In genomic region chr17:61412860-61413653, GRCh38 we compare ENCODE assay signal across 7 cellular contexts. TPM values are rescaled to one million over a fixed set of nuclear protein-coding genes. Genes with fewer than 3 reads are reported as not detected.
A peak's percentile ranks its signal among the peaks of the same experiment; 100 is the strongest.
DNase-seq lines count a peak whose midpoint lies in the region; ATAC-seq and TF ChIP-seq lines count a peak whose summit lies in the region.

No MANE protein-coding gene starts in this region.

- H3K36me3 ChIP-seq in GM23338 (ENCODE audit: insufficient read depth) (no peaks in the 10 kb centered on the region), SJSA1 (peaks cover 6% of the 10 kb centered on the region)

- H3K9me3 ChIP-seq in SJSA1 (replicated peaks) = peaks cover 2% of the 10 kb centered on the region; the same call in 1 of the 2 replicates

- H3K27me3 ChIP-seq in GM23338 (ENCODE audit: insufficient read depth) (peaks cover 94% of the 10 kb centered on the region), SJSA1 (replicated peaks) (no peaks in the 10 kb centered on the region)

- peak overlapping the region; percentile 93 for H3K4me2 ChIP-seq in GM23338

- H3K4me3 ChIP-seq in GM23338 (peak overlapping the region; percentile 77), SJSA1 (peak overlapping the region; percentile 55), foreskin fibroblast (ENCODE audit: low read depth in 1 of 2, low read length in 2 of 2) (peak overlapping the region; percentile 73 to 77), retinal pigment epithelial cell (ENCODE audit: low read length) (peak overlapping the region; percentile 52)

- ATAC-seq in GM23338 (peak; percentile 11), HG03469 (IDR thresholded peaks at IDR 0.05; ENCODE audit: unreplicated experiment) (no peak)

- DNase-seq in GM23338 (ENCODE audit: low spot score) = peak; percentile 64
- no peak for DNase-seq in SJSA1 (ENCODE audit: low read depth in 1 of 2, low spot score in 2 of 2)
- DNase-seq in foreskin fibroblast = peak in 1 of 2 donors; percentile 48
- no peak for DNase-seq in retinal pigment epithelial cell (ENCODE audit: low read depth)
- no peak for DNase-seq in SHP77 (lab: John Stamatoyannopoulos, UW)
- no peak for DNase-seq in SW 1271 (lab: John Stamatoyannopoulos, UW)

- H3K27ac Mint-ChIP-seq in GM23338 = no peak overlapping the region

- H3K4me3 Mint-ChIP-seq in GM23338 = peak overlapping the region; percentile 72

- H3K79me2 ChIP-seq in GM23338 (replicated peaks; ENCODE audit: insufficient read depth) = no peaks in the 10 kb centered on the region

- no peak overlapping the region for H3K27ac ChIP-seq in GM23338 (ENCODE audit: low read depth)
- peak overlapping the region; percentile 46 for H3K27ac ChIP-seq in SJSA1

- peaks cover 83% of the 10 kb centered on the region for H3K27me3 Mint-ChIP-seq in GM23338 (ENCODE audit: insufficient read depth, low read depth, poor library complexity)

- H3K4me1 ChIP-seq in GM23338 (ENCODE audit: insufficient read depth) (peaks cover 20% of the 10 kb centered on the region; the same call in 1 of the 2 replicates), SJSA1 (replicated peaks) (peaks cover 42% of the 10 kb centered on the region)

- TF ChIP-seq CTCF in GM23338 (conservative IDR thresholded peaks at IDR 0.05; ENCODE audit: low read depth in 2 of 2) (no peak), foreskin fibroblast (IDR thresholded peaks at IDR 0.05; ENCODE audit: low read depth, low read length) (no peak), retinal pigment epithelial cell (conservative IDR thresholded peaks at IDR 0.05; ENCODE audit: low read depth, low read length) (no peak)

- no peaks in the 10 kb centered on the region for H3F3A ChIP-seq in GM23338 (replicated peaks; ENCODE audit: low read depth)

- peak overlapping the region; percentile 96 for H2AFZ ChIP-seq in GM23338

- peaks cover 12% of the 10 kb centered on the region; the same call in 1 of the 2 replicates for H4K20me1 ChIP-seq in GM23338 (replicated peaks; ENCODE audit: insufficient read depth)

- no peaks in the 10 kb centered on the region; the same call in 2 of the 3 replicates for H3K36me3 Mint-ChIP-seq in GM23338 (ENCODE audit: low read depth)

- no peaks in the 10 kb centered on the region for H3K9me2 ChIP-seq in GM23338 (ENCODE audit: insufficient read depth)

- H3K4me1 Mint-ChIP-seq in GM23338 = peaks cover 21% of the 10 kb centered on the region

- no peaks in the 10 kb centered on the region for H3K9me3 Mint-ChIP-seq in GM23338

TF ChIP-seq in GM23338, 12 proteins besides CTCF, POLR2A, EP300 and RAD21:
- no peak for TF ChIP-seq POLR2AphosphoS5 (IDR thresholded peaks at IDR 0.05; ENCODE audit: low read depth)
- peak; percentile 36 for TF ChIP-seq EZH2 (IDR thresholded peaks at IDR 0.05; ENCODE audit: low read depth, unreplicated experiment)
- no peak for TF ChIP-seq ETS1 (IDR thresholded peaks at IDR 0.05)

RNA-seq across cellular contexts. Expression of gene TBX2, which starts 13.4 kb away (rescaled TPM):
- not detected in 2 replicates for total RNA-seq in GM23338 (2014; rRNA removed; shearing (Covaris generic))
- polyA plus RNA-seq in GM23338 (2016; fragmentation: Nextera tagmentation; extraction: Ambion mirVana) = 0.10 TPM in 1 of 2 replicates, not detected in the other
- 6.4 and 6.8 TPM in 2 replicates for total RNA-seq in SJSA1 (2014; rRNA removed; shearing (Covaris generic))

RNA-seq across cellular contexts. Expression of gene TBX4, which starts 39.2 kb away (rescaled TPM):
- not detected in 2 replicates for total RNA-seq in GM23338 (2014; rRNA removed; shearing (Covaris generic))
- not detected in 2 replicates for polyA plus RNA-seq in GM23338 (2016; fragmentation: Nextera tagmentation; extraction: Ambion mirVana)
- total RNA-seq in SJSA1 (2014; rRNA removed; shearing (Covaris generic)) = 0.05 TPM in 1 of 2 replicates, not detected in the other
